8 cellular contexts compared by ENCODE assay signal in the genomic region with DNA sequence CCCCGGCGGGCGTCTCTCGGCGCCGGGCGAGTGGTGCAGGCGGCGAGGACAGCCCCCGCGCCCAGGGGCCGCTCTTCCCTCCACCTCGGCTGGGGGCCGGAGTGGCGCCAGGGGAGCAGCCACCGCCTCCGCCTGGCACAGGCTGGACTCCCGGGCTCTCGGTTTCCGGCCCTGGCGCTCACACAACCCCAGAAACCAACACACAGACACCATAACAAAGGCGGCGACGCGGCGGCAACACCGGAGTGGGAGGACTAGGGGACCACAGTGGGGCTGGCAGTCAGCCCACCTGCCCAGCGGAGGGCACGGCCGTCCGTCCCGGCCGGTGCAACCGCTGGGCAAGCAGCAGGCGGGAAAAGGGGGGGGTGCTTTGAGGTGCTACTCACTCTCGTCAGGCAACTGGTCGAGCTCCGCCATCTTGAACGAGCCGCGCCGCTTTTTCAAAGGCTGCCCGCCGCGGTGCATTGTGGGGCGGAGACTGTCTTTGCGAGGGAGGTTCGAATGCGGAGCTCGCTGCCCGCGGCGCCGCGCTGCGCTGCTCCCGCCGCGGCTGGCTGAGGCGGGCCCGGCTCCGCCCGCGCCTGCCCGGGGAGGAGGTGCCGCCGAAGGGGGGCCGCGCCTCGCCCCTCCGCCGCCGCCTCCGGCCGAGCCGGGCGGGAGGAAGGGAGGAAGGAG. TPM values are rescaled to one million over a fixed set of nuclear protein-coding genes. Genes with fewer than 3 reads are reported as not detected.
DNase-seq lines count a peak whose midpoint lies in the region; ATAC-seq and TF ChIP-seq lines count a peak whose summit lies in the region.

A gene with protein sequence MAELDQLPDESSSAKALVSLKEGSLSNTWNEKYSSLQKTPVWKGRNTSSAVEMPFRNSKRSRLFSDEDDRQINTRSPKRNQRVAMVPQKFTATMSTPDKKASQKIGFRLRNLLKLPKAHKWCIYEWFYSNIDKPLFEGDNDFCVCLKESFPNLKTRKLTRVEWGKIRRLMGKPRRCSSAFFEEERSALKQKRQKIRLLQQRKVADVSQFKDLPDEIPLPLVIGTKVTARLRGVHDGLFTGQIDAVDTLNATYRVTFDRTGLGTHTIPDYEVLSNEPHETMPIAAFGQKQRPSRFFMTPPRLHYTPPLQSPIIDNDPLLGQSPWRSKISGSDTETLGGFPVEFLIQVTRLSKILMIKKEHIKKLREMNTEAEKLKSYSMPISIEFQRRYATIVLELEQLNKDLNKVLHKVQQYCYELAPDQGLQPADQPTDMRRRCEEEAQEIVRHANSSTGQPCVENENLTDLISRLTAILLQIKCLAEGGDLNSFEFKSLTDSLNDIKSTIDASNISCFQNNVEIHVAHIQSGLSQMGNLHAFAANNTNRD (minus strand): TSS at position 442 of the 675 bp plus-strand sequence. CDS start 25 bp downstream, at position 417.

- peak; percentile 64 for ATAC-seq in HG02571 (IDR thresholded peaks at IDR 0.05; ENCODE audit: unreplicated experiment)
- peak; percentile 87 for ATAC-seq in SK-N-SH treated with all-trans-retinoic acid at 6 μM for 48 hours
- peak; percentile 77 for ATAC-seq in thoracic aorta (ENCODE audit: insufficient number of reproducible peaks, low FRiP score, low read depth)

- TF ChIP-seq CTCF in GM10266 (IDR thresholded peaks at IDR 0.05; ENCODE audit: control insufficient read depth, insufficient read depth, low read depth, missing control alignments) (no peak), NB4 (IDR thresholded peaks at IDR 0.05; ENCODE audit: low read depth, low read length) (no peak), osteocyte (IDR thresholded peaks at IDR 0.05) (no peak), thoracic aorta (IDR thresholded peaks at IDR 0.05) (no peak)

- no peaks in the 10 kb centered on the region for H3K27me3 ChIP-seq in thoracic aorta (replicated peaks; ENCODE audit: insufficient read depth)

- H3K27me3 Mint-ChIP-seq in activated naive CD4-positive, alpha-beta T cell treated with anti-CD3 and anti-CD28 coated beads, Interleukin-2, amount 50 U/mL, for 24 hours, result peaks cover 3% of the 10 kb centered on the region
- peaks cover 10% of the 10 kb centered on the region for H3K27me3 Mint-ChIP-seq in osteocyte (ENCODE audit: unreplicated experiment)

- H3K4me3 ChIP-seq in NB4 (ENCODE audit: low read depth, low read length), result peak within 1 kb of the TSS; percentile 86
- peak within 1 kb of the TSS; percentile 99 for H3K4me3 ChIP-seq in thoracic aorta

- H3K4me1 Mint-ChIP-seq in activated naive CD4-positive, alpha-beta T cell treated with anti-CD3 and anti-CD28 coated beads, Interleukin-2, amount 50 U/mL, for 24 hours, result peaks cover 14% of the 10 kb centered on the region
- peaks cover 9% of the 10 kb centered on the region for H3K4me1 Mint-ChIP-seq in osteocyte (ENCODE audit: unreplicated experiment)

- peak within 1 kb of the TSS; percentile 89 for H3K27ac Mint-ChIP-seq in activated naive CD4-positive, alpha-beta T cell treated with anti-CD3 and anti-CD28 coated beads, Interleukin-2, amount 50 U/mL, for 24 hours
- peak within 1 kb of the TSS; percentile 78 for H3K27ac Mint-ChIP-seq in osteocyte (ENCODE audit: unreplicated experiment)

- H3K9me3 ChIP-seq in thoracic aorta, result no peaks in the 10 kb centered on the region

- H3K27ac ChIP-seq in thoracic aorta, result peak within 1 kb of the TSS; percentile 54 to 60

- H3K4me3 Mint-ChIP-seq in activated naive CD4-positive, alpha-beta T cell treated with anti-CD3 and anti-CD28 coated beads, Interleukin-2, amount 50 U/mL, for 24 hours, result peak within 1 kb of the TSS; percentile 90
- H3K4me3 Mint-ChIP-seq in osteocyte (ENCODE audit: unreplicated experiment), result peak within 1 kb of the TSS; percentile 85

- TF ChIP-seq POLR2A in NB4 (IDR thresholded peaks at IDR 0.05; ENCODE audit: extremely low read depth, insufficient read length), result peak; percentile 93

- H3K36me3 ChIP-seq in thoracic aorta, result no peaks in the 10 kb centered on the region

- H3K9me3 Mint-ChIP-seq in activated naive CD4-positive, alpha-beta T cell treated with anti-CD3 and anti-CD28 coated beads, Interleukin-2, amount 50 U/mL, for 24 hours, result no peaks in the 10 kb centered on the region
- peaks cover 1% of the 10 kb centered on the region for H3K9me3 Mint-ChIP-seq in osteocyte (ENCODE audit: unreplicated experiment)

- DNase-seq in GM10266 (ENCODE audit: extremely low spot score) (peak; percentile 95), NB4 (ENCODE audit: low read depth) (peak; percentile 93), head of caudate nucleus (peak; percentile 82 to 96 (median 92)), osteocyte (ENCODE audit: extremely low spot score, unreplicated experiment) (peak; percentile 97), thoracic aorta (ENCODE audit: low spot score) (peak; percentile 71)

- H3K4me1 ChIP-seq in thoracic aorta (ENCODE audit: control insufficient read depth in 1 of 2, low read depth in 2 of 2), result peaks cover 3 to 20% of the 10 kb centered on the region in 2 donors

- peaks cover 2% of the 10 kb centered on the region for H3K36me3 Mint-ChIP-seq in activated naive CD4-positive, alpha-beta T cell treated with anti-CD3 and anti-CD28 coated beads, Interleukin-2, amount 50 U/mL, for 24 hours
- no peaks in the 10 kb centered on the region for H3K36me3 Mint-ChIP-seq in osteocyte (ENCODE audit: unreplicated experiment)

- intact Hi-C loops in head of caudate nucleus (cut with DNase I), result loop anchor here (10.0 kb wide), 1 partner anchor 96 kb away; a partner anchor contains a TSS

TF ChIP-seq in SK-N-SH treated with all-trans-retinoic acid at 6 μM for 48 hours, 23 proteins besides CTCF, POLR2A, EP300 and RAD21:
- TF ChIP-seq, protein P1, sequence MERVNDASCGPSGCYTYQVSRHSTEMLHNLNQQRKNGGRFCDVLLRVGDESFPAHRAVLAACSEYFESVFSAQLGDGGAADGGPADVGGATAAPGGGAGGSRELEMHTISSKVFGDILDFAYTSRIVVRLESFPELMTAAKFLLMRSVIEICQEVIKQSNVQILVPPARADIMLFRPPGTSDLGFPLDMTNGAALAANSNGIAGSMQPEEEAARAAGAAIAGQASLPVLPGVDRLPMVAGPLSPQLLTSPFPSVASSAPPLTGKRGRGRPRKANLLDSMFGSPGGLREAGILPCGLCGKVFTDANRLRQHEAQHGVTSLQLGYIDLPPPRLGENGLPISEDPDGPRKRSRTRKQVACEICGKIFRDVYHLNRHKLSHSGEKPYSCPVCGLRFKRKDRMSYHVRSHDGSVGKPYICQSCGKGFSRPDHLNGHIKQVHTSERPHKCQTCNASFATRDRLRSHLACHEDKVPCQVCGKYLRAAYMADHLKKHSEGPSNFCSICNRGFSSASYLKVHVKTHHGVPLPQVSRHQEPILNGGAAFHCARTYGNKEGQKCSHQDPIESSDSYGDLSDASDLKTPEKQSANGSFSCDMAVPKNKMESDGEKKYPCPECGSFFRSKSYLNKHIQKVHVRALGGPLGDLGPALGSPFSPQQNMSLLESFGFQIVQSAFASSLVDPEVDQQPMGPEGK (CRISPR knock-in tag; IDR thresholded peaks at IDR 0.05; ENCODE audit: borderline replicate concordance), result no peak
- TF ChIP-seq ZNF70 (CRISPR knock-in tag; IDR thresholded peaks at IDR 0.05) (no peak), ZNF565 (CRISPR knock-in tag; conservative IDR thresholded peaks at IDR 0.05; ENCODE audit: low read depth) (no peak), ZC3H10 (CRISPR knock-in tag; IDR thresholded peaks at IDR 0.05) (no peak), ESRRG (CRISPR knock-in tag; IDR thresholded peaks at IDR 0.05) (no peak), ZFP30 (CRISPR knock-in tag; IDR thresholded peaks at IDR 0.05) (no peak), PPARA (CRISPR knock-in tag; IDR thresholded peaks at IDR 0.05; ENCODE audit: borderline replicate concordance) (no peak)

RNA-seq across cellular contexts. Expression of the gene that starts here (rescaled TPM):
- total RNA-seq in osteocyte (2.7 and 4.2 TPM in 2 replicates), thoracic aorta (1 to 10 TPM; 1.3 to 1.6 TPM)

Comparison
In these comparisons a context has a peak if more than half of its experiments do, and no peak if none do; other contexts are left out.
1. Peak in every context shown above with its lines: DNase-seq, ATAC-seq, H3K4me3 ChIP-seq and H3K27ac ChIP-seq.